ENCODE assay signal across 9 cellular contexts in genomic region chr6:139981810-139982550, GRCh38.
DNase-seq lines count a peak whose midpoint lies in the region; ATAC-seq and TF ChIP-seq lines count a peak whose summit lies in the region.
"Had no signal": no experiment of that assay in that cellular context is flagged by ENCODE, and none has a peak within 500 bp of the region (broad histone marks: within the 10 kb centered on the region; RNA-seq: fewer than 3 reads in every experiment).

No MANE protein-coding gene starts in this region.

- no peak for ATAC-seq in GM21529 (IDR thresholded peaks at IDR 0.05; ENCODE audit: unreplicated experiment)
- ATAC-seq in GM18870 (IDR thresholded peaks at IDR 0.05; ENCODE audit: unreplicated experiment): no peak

- TF ChIP-seq CTCF in HFFc6 (IDR thresholded peaks at IDR 0.05): no peak
- no peak for TF ChIP-seq CTCF in fibroblast of villous mesenchyme (IDR thresholded peaks at IDR 0.05; ENCODE audit: insufficient read depth, low read depth, low read length)
- no peak for TF ChIP-seq CTCF in retinal pigment epithelial cell (conservative IDR thresholded peaks at IDR 0.05; ENCODE audit: low read depth, low read length)

- peaks cover 9% of the 10 kb centered on the region for H3K36me3 Mint-ChIP-seq in HFFc6 (ENCODE audit: low read depth)
- H3K36me3 Mint-ChIP-seq: IgD-negative memory B cell had no signal

- H3K27ac Mint-ChIP-seq in HFFc6: peak overlapping the region; percentile 81
- H3K27ac Mint-ChIP-seq: IgD-negative memory B cell had no signal

- no peaks in the 10 kb centered on the region for H3K27me3 Mint-ChIP-seq in HFFc6 (ENCODE audit: insufficient read depth)

- DNase-seq in HFFc6 (peak; percentile 39), RPMI8226 (peak; percentile 8), fibroblast of villous mesenchyme (ENCODE audit: low read depth) (peak; percentile 77), retinal pigment epithelial cell (ENCODE audit: low read depth) (peak; percentile 95), mucosa of gallbladder (ENCODE audit: low spot score) (no peak)
- DNase-seq in activated CD4-positive, alpha-beta T cell treated with anti-CD3 and anti-CD28 coated beads, Interleukin-2, amount 50 U/mL, for 1 hour: no peak

- no peak overlapping the region for H3K4me3 ChIP-seq in fibroblast of villous mesenchyme (ENCODE audit: low read depth, low read length)
- H3K4me3 ChIP-seq in retinal pigment epithelial cell (ENCODE audit: low read length): no peak overlapping the region

- peaks cover 96% of the 10 kb centered on the region for H3K4me1 Mint-ChIP-seq in HFFc6 (ENCODE audit: low read depth)

- H3K4me3 Mint-ChIP-seq in HFFc6: peak overlapping the region; percentile 59
- H3K4me3 Mint-ChIP-seq: IgD-negative memory B cell had no signal

- no peaks in the 10 kb centered on the region for H3K9me3 Mint-ChIP-seq in HFFc6
- H3K9me3 Mint-ChIP-seq: IgD-negative memory B cell had no signal

Comparison
In these comparisons a context has a peak if more than half of its experiments do, and no peak if none do; other contexts are left out.
1. DNase-seq: peak in HFFc6 (single experiment), RPMI8226 (single experiment), fibroblast of villous mesenchyme (single experiment) and retinal pigment epithelial cell (single experiment); none in mucosa of gallbladder (single experiment) and activated CD4-positive, alpha-beta T cell treated with anti-CD3 and anti-CD28 coated beads, Interleukin-2, amount 50 U/mL, for 1 hour (single experiment).